In genomic region chr17:60335289-60335688, GRCh38 we compare ENCODE assay signal across 20 cellular contexts.
"Had no signal": no experiment of that assay in that cellular context is flagged by ENCODE, and none has a peak within 500 bp of the region (broad histone marks: within the 10 kb centered on the region; RNA-seq: fewer than 3 reads in every experiment).

No MANE protein-coding gene starts in this region.

- H3K9me3 Mint-ChIP-seq: activated CD4-positive, alpha-beta memory T cell treated with anti-CD3 and anti-CD28 coated beads, Interleukin-2, amount 10 ng/mL, durations not matched to agents 7 days and 5 days; activated CD4-positive, alpha-beta T cell treated with anti-CD3 and anti-CD28 coated beads, Interleukin-2, amount 10 ng/mL, durations not matched to agents 7 days and 5 days; activated naive CD4-positive, alpha-beta T cell treated with anti-CD3 and anti-CD28 coated beads for 36 hours; T-helper 1 cell treated with Interleukin-12 subunit alpha and Interleukin-12 subunit beta and Interleukin-4 antibody, amounts not matched to agents 30 μg/mL and 1 μg/mL, for 36 hours had no signal

- H3K27me3 Mint-ChIP-seq: activated CD4-positive, alpha-beta memory T cell treated with anti-CD3 and anti-CD28 coated beads, Interleukin-2, amount 10 ng/mL, durations not matched to agents 7 days and 5 days; activated CD4-positive, alpha-beta T cell treated with anti-CD3 and anti-CD28 coated beads, Interleukin-2, amount 10 ng/mL, durations not matched to agents 7 days and 5 days had no signal

- FAIRE-seq: RCC 7860 had no signal

- H3K36me3 ChIP-seq: cardiac muscle cell had no signal

- H3K4me1 Mint-ChIP-seq: activated CD4-positive, alpha-beta T cell treated with anti-CD3 and anti-CD28 coated beads, Interleukin-2, amount 10 ng/mL, durations not matched to agents 7 days and 5 days had no signal

- H3K4me3 Mint-ChIP-seq: activated CD4-positive, alpha-beta memory T cell treated with anti-CD3 and anti-CD28 coated beads, Interleukin-2, amount 10 ng/mL, durations not matched to agents 7 days and 5 days; activated CD4-positive, alpha-beta T cell treated with anti-CD3 and anti-CD28 coated beads, Interleukin-2, amount 10 ng/mL, durations not matched to agents 7 days and 5 days; activated naive CD4-positive, alpha-beta T cell treated with anti-CD3 and anti-CD28 coated beads for 36 hours; T-helper 1 cell treated with Interleukin-12 subunit alpha and Interleukin-12 subunit beta and Interleukin-4 antibody, amounts not matched to agents 30 μg/mL and 1 μg/mL, for 36 hours had no signal

- H3K27me3 ChIP-seq: brain microvascular endothelial cell, cardiac muscle cell had no signal

- H3K4me3 ChIP-seq: cardiac muscle cell had no signal

- H3K27ac ChIP-seq: brain microvascular endothelial cell, cardiac muscle cell had no signal

- H3K27ac Mint-ChIP-seq: activated CD4-positive, alpha-beta memory T cell treated with anti-CD3 and anti-CD28 coated beads, Interleukin-2, amount 10 ng/mL, durations not matched to agents 7 days and 5 days; activated CD4-positive, alpha-beta T cell treated with anti-CD3 and anti-CD28 coated beads, Interleukin-2, amount 10 ng/mL, durations not matched to agents 7 days and 5 days; activated naive CD4-positive, alpha-beta T cell treated with anti-CD3 and anti-CD28 coated beads for 36 hours; T-helper 1 cell treated with Interleukin-12 subunit alpha and Interleukin-12 subunit beta and Interleukin-4 antibody, amounts not matched to agents 30 μg/mL and 1 μg/mL, for 36 hours had no signal

- DNase-seq: activated CD4-positive, alpha-beta memory T cell treated with anti-CD3 and anti-CD28 coated beads, Interleukin-2, amount 10 ng/mL, durations not matched to agents 7 days and 5 days; activated CD4-positive, alpha-beta T cell treated with anti-CD3 and anti-CD28 coated beads, Interleukin-2, amount 10 ng/mL, durations not matched to agents 7 days and 5 days; activated CD4-positive, CD25-positive, alpha-beta regulatory T cell; activated CD8-positive, alpha-beta memory T cell treated with anti-CD3 and anti-CD28 coated beads, Interleukin-2, amount 50 U/mL, for 48 hours; activated gamma-delta T cell; activated naive CD4-positive, alpha-beta T cell treated with anti-CD3 and anti-CD28 coated beads for 36 hours; activated T-cell treated with anti-CD3 and anti-CD28 coated beads, Interleukin-2, amount 50 U/mL, for 1 hour; amygdala; brain microvascular endothelial cell; MM.1S; NCI-H1105; NCI-H1436; NCI-H187; NCI-H2081; NCI-H446; NCI-H524; SHP77 treated with DMSO at 0.1 percent for 48 hours had no signal
